In the genomic region with DNA sequence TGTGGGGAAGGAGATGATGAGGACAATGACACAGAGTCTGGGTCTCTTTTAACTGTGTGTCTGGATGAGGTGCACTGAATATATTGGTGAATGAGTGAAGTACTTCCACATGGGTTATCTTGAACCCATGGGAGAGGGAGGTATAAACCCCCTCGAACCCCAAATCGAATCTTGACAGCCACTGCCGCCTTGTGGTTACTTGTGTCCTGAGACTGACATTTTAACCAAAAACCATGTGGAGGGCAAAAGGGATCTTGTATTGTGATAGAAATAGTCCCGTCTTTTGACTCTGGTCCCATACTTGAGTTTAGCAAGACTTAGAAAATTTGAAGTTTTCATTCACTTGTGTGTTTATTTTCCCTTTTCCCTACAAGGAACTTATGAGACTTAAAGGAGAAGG, we compare ENCODE assay signal across 1 cellular context.
TF ChIP-seq lines count a peak whose summit lies in the region.

No MANE protein-coding gene starts in this region.

TF ChIP-seq in IMR-90, 13 proteins besides CTCF, POLR2A, EP300 and RAD21 (continued from another document):
- no peak for TF ChIP-seq MXI1 (IDR thresholded peaks at IDR 0.05; ENCODE audit: borderline replicate concordance, low read depth, low read length)
- TF ChIP-seq CHD1 (IDR thresholded peaks at IDR 0.05; ENCODE audit: low read depth, low read length) = no peak
- no peak for TF ChIP-seq SMC3 (IDR thresholded peaks at IDR 0.05; ENCODE audit: low read depth, low read length)
